ENCODE assay signal across 9 cellular contexts in genomic region chr5:39403761-39404160, GRCh38. TPM values are rescaled to one million over a fixed set of nuclear protein-coding genes. Genes with fewer than 3 reads are reported as not detected.
"Had no signal": no experiment of that assay in that cellular context is flagged by ENCODE, and none has a peak within 500 bp of the region (broad histone marks: within the 10 kb centered on the region; RNA-seq: fewer than 3 reads in every experiment).

No MANE protein-coding gene starts in this region.

RNA-seq across cellular contexts. Expression of gene C9, which starts 39.5 kb away (rescaled TPM):
- total RNA-seq: OCI-LY7, PC-3, PC-9, Peyer's patch, Right ventricle myocardium inferior, Right ventricle myocardium superior, RPMI7951, SJCRH30 had no signal
- polyA plus RNA-seq: SK-N-SH had no signal
